1 cellular context compared by ENCODE assay signal in genomic region chrX:152926279-152926678, GRCh38.
TF ChIP-seq lines count a peak whose summit lies in the region.

No MANE protein-coding gene starts in this region.

TF ChIP-seq in SK-N-SH treated with all-trans-retinoic acid at 6 μM for 48 hours, 23 proteins besides CTCF, POLR2A, EP300 and RAD21 (continued from another document):
- TF ChIP-seq, protein P1, sequence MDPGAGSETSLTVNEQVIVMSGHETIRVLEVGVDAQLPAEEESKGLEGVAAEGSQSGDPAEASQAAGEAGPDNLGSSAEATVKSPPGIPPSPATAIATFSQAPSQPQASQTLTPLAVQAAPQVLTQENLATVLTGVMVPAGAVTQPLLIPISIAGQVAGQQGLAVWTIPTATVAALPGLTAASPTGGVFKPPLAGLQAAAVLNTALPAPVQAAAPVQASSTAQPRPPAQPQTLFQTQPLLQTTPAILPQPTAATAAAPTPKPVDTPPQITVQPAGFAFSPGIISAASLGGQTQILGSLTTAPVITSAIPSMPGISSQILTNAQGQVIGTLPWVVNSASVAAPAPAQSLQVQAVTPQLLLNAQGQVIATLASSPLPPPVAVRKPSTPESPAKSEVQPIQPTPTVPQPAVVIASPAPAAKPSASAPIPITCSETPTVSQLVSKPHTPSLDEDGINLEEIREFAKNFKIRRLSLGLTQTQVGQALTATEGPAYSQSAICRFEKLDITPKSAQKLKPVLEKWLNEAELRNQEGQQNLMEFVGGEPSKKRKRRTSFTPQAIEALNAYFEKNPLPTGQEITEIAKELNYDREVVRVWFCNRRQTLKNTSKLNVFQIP (CRISPR knock-in tag; IDR thresholded peaks at IDR 0.05; ENCODE audit: borderline replicate concordance, low read depth), result no peak
- TF ChIP-seq ZFP30 (CRISPR knock-in tag; IDR thresholded peaks at IDR 0.05) (no peak), PATZ1 (CRISPR knock-in tag; IDR thresholded peaks at IDR 0.05; ENCODE audit: borderline replicate concordance) (no peak), GLIS3 (CRISPR knock-in tag; IDR thresholded peaks at IDR 0.05) (no peak), ZC3H10 (CRISPR knock-in tag; IDR thresholded peaks at IDR 0.05) (no peak)
